In genomic region chr7:125255793-125256192, GRCh38 we compare ENCODE assay signal across 1 cellular context.
TF ChIP-seq lines count a peak whose summit lies in the region.

No MANE protein-coding gene starts in this region.

TF ChIP-seq in GM23338, 12 proteins besides CTCF, POLR2A, EP300 and RAD21 (continued from another document):
- no peak for TF ChIP-seq ZNF462 (CRISPR knock-in tag; IDR thresholded peaks at IDR 0.05)
- no peak for TF ChIP-seq POLR2AphosphoS5 (IDR thresholded peaks at IDR 0.05; ENCODE audit: low read depth)
- TF ChIP-seq EZH2phosphoT487 (IDR thresholded peaks at IDR 0.05; ENCODE audit: unreplicated experiment): no peak
- TF ChIP-seq ETS1 (IDR thresholded peaks at IDR 0.05): no peak
